8 cellular contexts compared by ENCODE assay signal in the genomic region with DNA sequence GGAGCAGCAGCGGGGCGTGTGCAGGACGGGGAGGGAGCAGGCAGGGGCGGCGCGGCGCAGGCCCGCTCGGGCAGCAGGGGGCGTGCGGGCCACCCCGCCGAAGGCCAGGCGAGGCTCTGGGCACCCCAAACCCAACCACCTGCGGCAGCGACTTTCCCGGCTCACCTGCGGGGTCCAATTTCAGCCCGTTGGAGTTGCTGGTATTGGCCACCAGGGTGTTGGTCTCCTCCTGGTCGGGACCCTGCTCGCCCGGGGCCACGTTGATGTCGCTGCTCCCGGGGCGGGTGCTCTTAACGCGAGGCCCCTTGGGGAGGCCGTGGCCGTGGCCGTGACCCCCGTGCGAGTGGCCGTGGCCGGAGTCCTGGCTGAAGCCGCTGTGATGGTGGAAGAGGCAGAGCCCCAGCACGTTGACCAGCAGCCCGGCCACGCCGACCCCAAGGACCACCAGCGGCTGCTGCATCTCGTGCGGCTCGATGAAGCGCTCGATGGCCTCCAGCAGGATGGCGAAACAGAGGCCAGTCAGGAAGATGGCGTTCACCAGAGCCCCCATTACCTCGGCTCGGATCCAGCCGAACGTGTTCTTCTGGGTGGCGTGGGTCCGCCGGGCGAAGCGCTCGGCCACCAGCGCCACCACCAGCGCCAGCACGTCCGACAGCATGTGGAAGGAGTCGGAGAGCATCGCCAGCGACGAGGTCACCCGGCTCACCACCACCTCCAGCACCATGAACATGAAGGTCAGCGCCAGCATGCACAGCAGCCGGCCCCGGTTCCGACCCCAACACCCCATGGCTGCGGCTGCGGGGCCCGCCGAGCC. TPM values are rescaled to one million over a fixed set of nuclear protein-coding genes. Genes with fewer than 3 reads are reported as not detected.
DNase-seq lines count a peak whose midpoint lies in the region; ATAC-seq and TF ChIP-seq lines count a peak whose summit lies in the region.

No MANE protein-coding gene starts in this region.

- peak; percentile 86 to 88 for DNase-seq in Kasumi-1 (lab: John Stamatoyannopoulos, UW)
- peak; percentile 44 to 50 for DNase-seq in SW 1271 (lab: John Stamatoyannopoulos, UW)
- peak; percentile 77 for DNase-seq in activated naive CD8-positive, alpha-beta T cell treated with anti-CD3 and anti-CD28 coated beads, Interleukin-2, amount 50 U/mL, for 24 hours
- DNase-seq in left cardiac atrium = peak; percentile 74
- DNase-seq in prostate gland (ENCODE audit: low spot score) = peak; percentile 67

- H3K4me1 ChIP-seq in ES-I3 (ENCODE audit: insufficient read depth, low read length) = peaks cover 30% of the 10 kb centered on the region
- no peaks in the 10 kb centered on the region for H3K4me1 ChIP-seq in prostate gland (replicated peaks)
- no peaks in the 10 kb centered on the region for H3K4me1 ChIP-seq in urinary bladder (ENCODE audit: insufficient read depth)

- peak overlapping the region; percentile 89 for H3K4me3 Mint-ChIP-seq in activated naive CD8-positive, alpha-beta T cell treated with anti-CD3 and anti-CD28 coated beads, Interleukin-2, amount 50 U/mL, for 24 hours

- H3K4me3 ChIP-seq in prostate gland (peak overlapping the region; percentile 91 to 92), urinary bladder (ENCODE audit: low read depth, low read length) (peak overlapping the region; percentile 97)

- intact Hi-C loops in left cardiac atrium (cut with DNase I) (loop anchor here in 1 of 2 donors (2.0 to 5.0 kb wide), 2 partner anchors 54 to 71 kb away; no protein-coding TSS in a partner anchor), prostate gland (cut with DNase I) (loop anchor here (1.0 to 5.0 kb wide), 3 partner anchors 39 to 77 kb away; no protein-coding TSS in a partner anchor)

- H3K9me3 Mint-ChIP-seq in activated naive CD8-positive, alpha-beta T cell treated with anti-CD3 and anti-CD28 coated beads, Interleukin-2, amount 50 U/mL, for 24 hours = no peaks in the 10 kb centered on the region

- H3K27me3 ChIP-seq in prostate gland (replicated peaks; ENCODE audit: insufficient read depth) = no peaks in the 10 kb centered on the region

- no peaks in the 10 kb centered on the region for H3K9me3 ChIP-seq in ES-I3 (ENCODE audit: control insufficient read depth, insufficient read depth, low read length)
- H3K9me3 ChIP-seq in prostate gland = no peaks in the 10 kb centered on the region

- TF ChIP-seq CTCF in prostate gland (IDR thresholded peaks at IDR 0.05) = peak; percentile 76 to 91 (median 84)

- H3K36me3 ChIP-seq in ES-I3 (ENCODE audit: insufficient read depth, low read length) = 0 out of 2 replicates have a peak, but pooled peaks cover 4% of the 10 kb centered on the region
- no peaks in the 10 kb centered on the region for H3K36me3 ChIP-seq in prostate gland
- H3K36me3 ChIP-seq in urinary bladder (ENCODE audit: insufficient read depth) = no peaks in the 10 kb centered on the region

- H3K27ac ChIP-seq in prostate gland (peak overlapping the region; percentile 91 to 95), urinary bladder (ENCODE audit: low read depth) (peak overlapping the region; percentile 97)

- ATAC-seq in GM21737 (IDR thresholded peaks at IDR 0.05; ENCODE audit: unreplicated experiment) (peak; percentile 37), left cardiac atrium (peak; percentile 66 to 74)
- peak; percentile 59 for ATAC-seq in activated naive CD8-positive, alpha-beta T cell treated with anti-CD3 and anti-CD28 coated beads, Interleukin-2, amount 50 U/mL, for 24 hours

- peaks cover 15% of the 10 kb centered on the region for H3K36me3 Mint-ChIP-seq in activated naive CD8-positive, alpha-beta T cell treated with anti-CD3 and anti-CD28 coated beads, Interleukin-2, amount 50 U/mL, for 24 hours (ENCODE audit: low read depth)

- H3K27me3 Mint-ChIP-seq in activated naive CD8-positive, alpha-beta T cell treated with anti-CD3 and anti-CD28 coated beads, Interleukin-2, amount 50 U/mL, for 24 hours = no peaks in the 10 kb centered on the region

- peak overlapping the region; percentile 85 for H3K27ac Mint-ChIP-seq in activated naive CD8-positive, alpha-beta T cell treated with anti-CD3 and anti-CD28 coated beads, Interleukin-2, amount 50 U/mL, for 24 hours

- peak overlapping the region; percentile 73 for H3K9ac ChIP-seq in ES-I3 (ENCODE audit: low read depth, low read length)

- under 1% methylated on average over 65 of the region's 75 CpGs for WGBS in prostate gland
- WGBS in urinary bladder = under 1% methylated on average over 75 of the region's 75 CpGs

- peak; percentile 38 for TF ChIP-seq POLR2A in prostate gland (IDR thresholded peaks at IDR 0.05)

- H3K4me1 Mint-ChIP-seq in activated naive CD8-positive, alpha-beta T cell treated with anti-CD3 and anti-CD28 coated beads, Interleukin-2, amount 50 U/mL, for 24 hours = peaks cover 44% of the 10 kb centered on the region

RNA-seq across cellular contexts. Expression of gene SLC30A1, which starts 0.9 kb away (rescaled TPM):
- 10 to 100 TPM; 11.0 to 13.9 TPM for total RNA-seq in left cardiac atrium
- total RNA-seq in prostate gland = 10 to 100 TPM; 12.5 to 22.0 TPM
- 37.2 TPM for total RNA-seq in urinary bladder
- 6.6 TPM for polyA plus RNA-seq in urinary bladder

Comparison
In these comparisons a context has a peak if more than half of its experiments do, and no peak if none do; other contexts are left out.
1. Peak in every context shown above with its lines: DNase-seq, ATAC-seq, H3K4me3 ChIP-seq and H3K27ac ChIP-seq.